ENCODE assay signal across 18 cellular contexts in genomic region chr1:94589728-94590127, GRCh38. TPM values are rescaled to one million over a fixed set of nuclear protein-coding genes. Genes with fewer than 3 reads are reported as not detected.
DNase-seq lines count a peak whose midpoint lies in the region; ATAC-seq and TF ChIP-seq lines count a peak whose summit lies in the region.
"Had no signal": no experiment of that assay in that cellular context is flagged by ENCODE, and none has a peak within 500 bp of the region (broad histone marks: within the 10 kb centered on the region; RNA-seq: fewer than 3 reads in every experiment).

No MANE protein-coding gene starts in this region.

- intact Hi-C loops in right cardiac atrium (cut with DNase I): loop anchor here in 1 of 4 donors (10.0 kb wide), 1 partner anchor 55 kb away; no protein-coding TSS in a partner anchor
- intact Hi-C loops in right lobe of liver (cut with DNase I): no loop called here

- H3K36me3 Mint-ChIP-seq in activated T-cell treated with anti-CD3 and anti-CD28 coated beads, Interleukin-2, amount 50 U/mL, for 4 hours (ENCODE audit: insufficient read depth): no peaks in the 10 kb centered on the region
- H3K36me3 Mint-ChIP-seq: CD8-positive, alpha-beta T cell had no signal

- no peak overlapping the region for H3K9ac ChIP-seq in smooth muscle cell (ENCODE audit: low read depth)
- H3K9ac ChIP-seq: BLaER1 had no signal

- 71% methylated on average over 4 of the region's 4 CpGs for WGBS in right cardiac atrium
- 77% methylated on average over 4 of the region's 4 CpGs for WGBS in right lobe of liver (ENCODE audit: insufficient coverage, low coverage, low lambda C conversion rate, missing lambda C conversion rate)
- 93% methylated on average over 4 of the region's 4 CpGs for WGBS in smooth muscle cell (ENCODE audit: low lambda C conversion rate)

- H3F3A ChIP-seq in smooth muscle cell (ENCODE audit: low read depth): peaks cover 7% of the 10 kb centered on the region

- H3K36me3 ChIP-seq in right atrium auricular region (no peaks in the 10 kb centered on the region), right lobe of liver (no peaks in the 10 kb centered on the region), smooth muscle cell (ENCODE audit: low read depth) (no peaks in the 10 kb centered on the region)
- H3K36me3 ChIP-seq: BLaER1 had no signal

- peak overlapping the region; percentile 26 to 44 for H3K27ac ChIP-seq in right atrium auricular region
- H3K27ac ChIP-seq in right cardiac atrium (ENCODE audit: low read length): no peak overlapping the region
- no peak overlapping the region for H3K27ac ChIP-seq in right lobe of liver
- peak overlapping the region; percentile 76 for H3K27ac ChIP-seq in smooth muscle cell (ENCODE audit: low read depth)
- H3K27ac ChIP-seq: BLaER1 had no signal

- TF ChIP-seq POLR2A in right lobe of liver (IDR thresholded peaks at IDR 0.05): no peak

- no peak for DNase-seq in right atrium auricular region (ENCODE audit: low spot score)
- no peak for DNase-seq in right cardiac atrium
- no peak for DNase-seq in right lobe of liver
- no peak for DNase-seq in smooth muscle cell (lab: John Stamatoyannopoulos, UW; ENCODE audit: unreplicated experiment)
- DNase-seq in dedifferentiated amniotic fluid mesenchymal stem cell (ENCODE audit: extremely low spot score): no peak
- no peak for DNase-seq in globus pallidus (ENCODE audit: low spot score)
- no peak for DNase-seq in T-helper 9 cell
- DNase-seq in activated T-cell treated with anti-CD3 and anti-CD28 coated beads, Interleukin-2, amount 50 U/mL, for 4 hours: no peak
- DNase-seq: CD8-positive, alpha-beta T cell; DMS79 treated with DMSO at 0.1 percent for 48 hours; MV-4-11; NCI-H1417 treated with DMSO at 0.1 percent for 48 hours; NCI-H1930; NCI-H2171 treated with DMSO at 0.1 percent for 48 hours; NCI-H748 treated with DMSO at 0.1 percent for 48 hours; OCI-M1 had no signal

- H3K27me3 Mint-ChIP-seq in activated T-cell treated with anti-CD3 and anti-CD28 coated beads, Interleukin-2, amount 50 U/mL, for 4 hours (ENCODE audit: low read depth): peaks cover 6% of the 10 kb centered on the region

- H3K4me3 Mint-ChIP-seq in activated T-cell treated with anti-CD3 and anti-CD28 coated beads, Interleukin-2, amount 50 U/mL, for 4 hours: no peak overlapping the region
- H3K4me3 Mint-ChIP-seq: CD8-positive, alpha-beta T cell had no signal

- H3K9me3 ChIP-seq in right atrium auricular region (no peaks in the 10 kb centered on the region), right cardiac atrium (ENCODE audit: control insufficient read depth, low read length) (no peaks in the 10 kb centered on the region), right lobe of liver (no peaks in the 10 kb centered on the region), smooth muscle cell (replicated peaks; ENCODE audit: low read depth) (no peaks in the 10 kb centered on the region)
- H3K9me3 ChIP-seq: BLaER1 had no signal

- no peaks in the 10 kb centered on the region for H3K4me1 Mint-ChIP-seq in activated T-cell treated with anti-CD3 and anti-CD28 coated beads, Interleukin-2, amount 50 U/mL, for 4 hours (ENCODE audit: low read depth)

- peak overlapping the region; percentile 38 for H3K4me2 ChIP-seq in smooth muscle cell
- H3K4me2 ChIP-seq: BLaER1 had no signal

- no peaks in the 10 kb centered on the region for H3K9me3 Mint-ChIP-seq in activated T-cell treated with anti-CD3 and anti-CD28 coated beads, Interleukin-2, amount 50 U/mL, for 4 hours
- H3K9me3 Mint-ChIP-seq: CD8-positive, alpha-beta T cell had no signal

- H3K27me3 ChIP-seq in right atrium auricular region (no peaks in the 10 kb centered on the region), right cardiac atrium (ENCODE audit: control insufficient read depth, insufficient read depth) (no peaks in the 10 kb centered on the region), right lobe of liver (no peaks in the 10 kb centered on the region), smooth muscle cell (ENCODE audit: low read depth) (no peaks in the 10 kb centered on the region)
- H3K27me3 ChIP-seq: BLaER1 had no signal

- H3K79me2 ChIP-seq in smooth muscle cell (ENCODE audit: low read depth): no peaks in the 10 kb centered on the region

- no peak for ATAC-seq in right cardiac atrium
- ATAC-seq in right lobe of liver: peak; percentile 40 to 70 (median 50)
- ATAC-seq in activated T-cell treated with anti-CD3 and anti-CD28 coated beads, Interleukin-2, amount 50 U/mL, for 4 hours: no peak
- ATAC-seq: CD8-positive, alpha-beta T cell; HCT116 had no signal

- TF ChIP-seq CTCF in right atrium auricular region (IDR thresholded peaks at IDR 0.05) (no peak), right lobe of liver (IDR thresholded peaks at IDR 0.05) (no peak), smooth muscle cell (IDR thresholded peaks at IDR 0.05; ENCODE audit: borderline replicate concordance, insufficient read depth, poor library complexity, severe bottlenecking) (no peak)

- H4K20me1 ChIP-seq in smooth muscle cell (ENCODE audit: low read depth): no peaks in the 10 kb centered on the region
- H4K20me1 ChIP-seq: BLaER1 had no signal

- H3K4me1 ChIP-seq in right atrium auricular region (peaks cover 0 to 24% of the 10 kb centered on the region in 2 donors), right cardiac atrium (ENCODE audit: control insufficient read depth, insufficient read depth, low read length) (peaks cover 3% of the 10 kb centered on the region), right lobe of liver (no peaks in the 10 kb centered on the region), smooth muscle cell (ENCODE audit: low read depth) (peaks cover 18% of the 10 kb centered on the region)
- H3K4me1 ChIP-seq: BLaER1 had no signal

- H3K4me3 ChIP-seq in right atrium auricular region (no peak overlapping the region), right cardiac atrium (ENCODE audit: low read length) (no peak overlapping the region), right lobe of liver (no peak overlapping the region), smooth muscle cell (no peak overlapping the region)
- H3K4me3 ChIP-seq: BLaER1 had no signal

- peak overlapping the region; percentile 57 for H2AFZ ChIP-seq in smooth muscle cell (ENCODE audit: low read depth)

RNA-seq across cellular contexts. Expression of gene F3, which starts 48.2 kb away (rescaled TPM):
- total RNA-seq in right atrium auricular region (10 to 100 TPM; 25.6 to 29.5 TPM), right cardiac atrium (10 to 100 TPM; 18.8 to 26.4 (median 20.0) TPM), right lobe of liver (1 to 10 TPM in 4 of 6 experiments, under 1 TPM in 2; 0.79 to 6.8 (median 2.6) TPM), smooth muscle cell (287 and 367 TPM in 2 replicates)
- polyA plus RNA-seq in right cardiac atrium (16.7 TPM), smooth muscle cell (337 and 338 TPM in 2 replicates)
- total RNA-seq in activated T-cell treated with anti-CD3 and anti-CD28 coated beads, Interleukin-2, amount 50 U/mL, for 4 hours: under 1 TPM; 0.45 to 0.60 (median 0.53) TPM
- total RNA-seq: CD8-positive, alpha-beta T cell had no signal

Comparison
In these comparisons a context has a peak if more than half of its experiments do, and no peak if none do; other contexts are left out.
1. H3K27ac ChIP-seq: peak in right atrium auricular region (2 of 2) and smooth muscle cell (single experiment); none in right cardiac atrium (single experiment) and right lobe of liver (0 of 3).
2. ATAC-seq: peak in right lobe of liver (4 of 4); none in right cardiac atrium (0 of 2) and activated T-cell treated with anti-CD3 and anti-CD28 coated beads, Interleukin-2, amount 50 U/mL, for 4 hours (0 of 2).